In genomic region chr18:24228661-24229053, GRCh38 we compare ENCODE assay signal across 19 cellular contexts.
A peak's percentile ranks its signal among the peaks of the same experiment; 100 is the strongest.
DNase-seq lines count a peak whose midpoint lies in the region; ATAC-seq and TF ChIP-seq lines count a peak whose summit lies in the region.
"Had no signal": no experiment of that assay in that cellular context is flagged by ENCODE, and none has a peak within 500 bp of the region (broad histone marks: within the 10 kb centered on the region; RNA-seq: fewer than 3 reads in every experiment).

No MANE protein-coding gene starts in this region.

- no peak for TF ChIP-seq CTCF in Caco-2 (IDR thresholded peaks at IDR 0.05; ENCODE audit: insufficient read depth in 1 of 2, low read depth in 1 of 2, low read length in 1 of 2, severe bottlenecking in 1 of 2, unreplicated experiment in 1 of 2)
- TF ChIP-seq CTCF in Panc1 (IDR thresholded peaks at IDR 0.05), result no peak
- TF ChIP-seq CTCF in esophagus squamous epithelium (IDR thresholded peaks at IDR 0.05), result no peak

- no peaks in the 10 kb centered on the region for H3K4me1 ChIP-seq in Caco-2
- H3K4me1 ChIP-seq in Panc1 (ENCODE audit: control insufficient read depth, insufficient read depth, low read length), result peaks cover 6% of the 10 kb centered on the region; the same call in 1 of the 2 replicates
- H3K4me1 ChIP-seq in duodenal mucosa (ENCODE audit: control insufficient read depth in 1 of 2, insufficient read depth in 2 of 2, low read length in 2 of 2), result peaks cover 30 to 37% of the 10 kb centered on the region in 2 donors
- peaks cover 0 to 25% (median 6%) of the 10 kb centered on the region in 3 donors for H3K4me1 ChIP-seq in esophagus squamous epithelium
- H3K4me1 ChIP-seq in Karpas-422 (ENCODE audit: low read length), result no peaks in the 10 kb centered on the region

- no peaks in the 10 kb centered on the region for H3K79me2 ChIP-seq in Karpas-422 (ENCODE audit: low read length)

- no peak for TF ChIP-seq POLR2A in esophagus squamous epithelium (IDR thresholded peaks at IDR 0.05)

- H3K27ac ChIP-seq in Panc1 (ENCODE audit: low read length) (no peak overlapping the region), duodenal mucosa (ENCODE audit: low read depth, low read length) (peak overlapping the region; percentile 33), esophagus squamous epithelium (no peak overlapping the region), Karpas-422 (ENCODE audit: low read length) (no peak overlapping the region)
- H3K27ac ChIP-seq: tibial nerve had no signal

- H3K27ac Mint-ChIP-seq in Caco-2 (ENCODE audit: unreplicated experiment), result peak overlapping the region; percentile 67
- H3K27ac Mint-ChIP-seq: activated naive CD8-positive, alpha-beta T cell treated with anti-CD3 and anti-CD28 coated beads, Interleukin-2, amount 10 ng/mL, durations not matched to agents 7 days and 5 days; stimulated activated effector memory CD8-positive, alpha-beta T cell treated with anti-CD3 and anti-CD28 coated beads, Interleukin-12 subunit alpha, Interleukin-12 subunit beta, amount 100 ng/mL, for 72 hours had no signal

- H3K27me3 ChIP-seq in Caco-2 (replicated peaks; ENCODE audit: control insufficient read depth, insufficient read depth, low read length) (no peaks in the 10 kb centered on the region), Panc1 (ENCODE audit: control insufficient read depth, insufficient read depth, low read length) (no peaks in the 10 kb centered on the region), duodenal mucosa (ENCODE audit: control insufficient read depth in 1 of 2, insufficient read depth in 2 of 2, low read length in 2 of 2) (no peaks in the 10 kb centered on the region), esophagus squamous epithelium (no peaks in the 10 kb centered on the region), Karpas-422 (ENCODE audit: low read length) (no peaks in the 10 kb centered on the region)
- H3K27me3 ChIP-seq: tibial nerve had no signal

- H3K27me3 Mint-ChIP-seq in Caco-2 (ENCODE audit: insufficient read depth, unreplicated experiment), result no peaks in the 10 kb centered on the region

- H3K4me3 ChIP-seq in Caco-2 (ENCODE audit: low read depth, low read length) (no peak overlapping the region), Panc1 (ENCODE audit: low read depth in 2 of 2, low read length in 2 of 2) (no peak overlapping the region), duodenal mucosa (ENCODE audit: low read depth in 1 of 2, low read length in 2 of 2) (no peak overlapping the region), esophagus squamous epithelium (no peak overlapping the region), Karpas-422 (ENCODE audit: low read length) (no peak overlapping the region)
- H3K4me3 ChIP-seq: tibial nerve had no signal

- H3K9me3 Mint-ChIP-seq in Caco-2 (ENCODE audit: unreplicated experiment), result no peaks in the 10 kb centered on the region
- H3K9me3 Mint-ChIP-seq: activated naive CD8-positive, alpha-beta T cell treated with anti-CD3 and anti-CD28 coated beads, Interleukin-2, amount 10 ng/mL, durations not matched to agents 7 days and 5 days; CD14-positive monocyte; stimulated activated effector memory CD8-positive, alpha-beta T cell treated with anti-CD3 and anti-CD28 coated beads, Interleukin-12 subunit alpha, Interleukin-12 subunit beta, amount 100 ng/mL, for 72 hours had no signal

- no peaks in the 10 kb centered on the region for H3K9me2 ChIP-seq in Karpas-422 (replicated peaks; ENCODE audit: insufficient read depth, low read length)

- H4K20me1 ChIP-seq in Karpas-422 (ENCODE audit: insufficient read depth, low read depth, low read length), result no peaks in the 10 kb centered on the region

- BruUV-seq in Caco-2 (replicated peaks; lab: Mats Ljungman, UMichigan) (no TSS peak), Panc1 (replicated peaks; lab: Mats Ljungman, UMichigan) (no TSS peak)

- H3K36me3 ChIP-seq in Caco-2 (ENCODE audit: control insufficient read depth, insufficient read depth, low read length), result no peaks in the 10 kb centered on the region
- no peaks in the 10 kb centered on the region for H3K36me3 ChIP-seq in Panc1 (ENCODE audit: control insufficient read depth, insufficient read depth, low read length)
- H3K36me3 ChIP-seq in duodenal mucosa (ENCODE audit: control insufficient read depth in 1 of 2, insufficient read depth in 2 of 2, low read length in 2 of 2), result no peaks in the 10 kb centered on the region
- H3K36me3 ChIP-seq in esophagus squamous epithelium, result no peaks in the 10 kb centered on the region
- H3K36me3 ChIP-seq in Karpas-422 (ENCODE audit: insufficient read depth, low read length), result no peaks in the 10 kb centered on the region

- in situ Hi-C loops in Panc1 (cut with HindIII; ENCODE audit: low pct_unique_long_range_greater_than_20kb, low sequenced_read_pairs), result no loop called here

- peaks cover 8% of the 10 kb centered on the region for H3K4me1 Mint-ChIP-seq in Caco-2 (ENCODE audit: low read depth, unreplicated experiment)
- H3K4me1 Mint-ChIP-seq: activated naive CD8-positive, alpha-beta T cell treated with anti-CD3 and anti-CD28 coated beads, Interleukin-2, amount 10 ng/mL, durations not matched to agents 7 days and 5 days; CD14-positive monocyte; stimulated activated effector memory CD8-positive, alpha-beta T cell treated with anti-CD3 and anti-CD28 coated beads, Interleukin-12 subunit alpha, Interleukin-12 subunit beta, amount 100 ng/mL, for 72 hours had no signal

- 81 to 84% methylated on average over 6 of the region's 6 CpGs for WGBS in esophagus squamous epithelium, 2 donors

- no peak overlapping the region for H2AFZ ChIP-seq in Karpas-422 (ENCODE audit: low read length)

- no peak overlapping the region for H3K4me2 ChIP-seq in Karpas-422 (ENCODE audit: low read depth, low read length, poor library complexity, severe bottlenecking)

- DNase-seq in Caco-2 (no peak), Panc1 (ENCODE audit: low read depth, low spot score) (no peak), myocyte (ENCODE audit: low read depth) (peak; percentile 3), esophagus squamous epithelium (lab: John Stamatoyannopoulos, UW) (no peak), Karpas-422 (no peak), HT-29 (ENCODE audit: low spot score) (no peak), NCI-H510A (lab: John Stamatoyannopoulos, UW) (no peak)
- DNase-seq: activated naive CD8-positive, alpha-beta T cell treated with anti-CD3 and anti-CD28 coated beads, Interleukin-2, amount 10 ng/mL, durations not matched to agents 7 days and 5 days; caudate nucleus; kidney; mesendoderm; NCI-H1092; NCI-H524; T1000 had no signal

- POLR2A ChIA-PET in Caco-2 (lab: Charles Lee) (no interaction called here), Panc1 (lab: Charles Lee) (no interaction called here)

- H3K9me3 ChIP-seq in Caco-2, result no peaks in the 10 kb centered on the region
- no peaks in the 10 kb centered on the region for H3K9me3 ChIP-seq in Panc1 (ENCODE audit: control insufficient read depth, insufficient read depth, low read depth, low read length)
- no peaks in the 10 kb centered on the region for H3K9me3 ChIP-seq in duodenal mucosa (ENCODE audit: control insufficient read depth in 1 of 2, low read length in 2 of 2)
- no peaks in the 10 kb centered on the region for H3K9me3 ChIP-seq in esophagus squamous epithelium
- no peaks in the 10 kb centered on the region for H3K9me3 ChIP-seq in Karpas-422 (ENCODE audit: low read length)
- H3K9me3 ChIP-seq: tibial nerve had no signal

- no peak overlapping the region for H3K4me3 Mint-ChIP-seq in Caco-2 (ENCODE audit: unreplicated experiment)
- H3K4me3 Mint-ChIP-seq: activated naive CD8-positive, alpha-beta T cell treated with anti-CD3 and anti-CD28 coated beads, Interleukin-2, amount 10 ng/mL, durations not matched to agents 7 days and 5 days; CD14-positive monocyte; stimulated activated effector memory CD8-positive, alpha-beta T cell treated with anti-CD3 and anti-CD28 coated beads, Interleukin-12 subunit alpha, Interleukin-12 subunit beta, amount 100 ng/mL, for 72 hours had no signal

- H3K9ac ChIP-seq in duodenal mucosa (ENCODE audit: low read depth in 1 of 2, low read length in 2 of 2) (no peak overlapping the region), Karpas-422 (ENCODE audit: low read length) (no peak overlapping the region)

- peak; percentile 52; the same call in 1 of the 2 replicates for ATAC-seq in Panc1
- ATAC-seq: activated CD4-positive, CD25-positive, alpha-beta regulatory T cell treated with anti-CD3 and anti-CD28 coated beads, Interleukin-2, amount 50 U/mL, for 24 hours; stimulated activated effector memory CD8-positive, alpha-beta T cell treated with anti-CD3 and anti-CD28 coated beads, Interleukin-12 subunit alpha, Interleukin-12 subunit beta, amount 100 ng/mL, for 72 hours had no signal

- CTCF ChIA-PET in Caco-2 (lab: Charles Lee), result interaction anchor here (0.5 to 0.6 kb wide), 2 partner anchors 32 to 389 kb away, joined by 3 read pairs; no protein-coding TSS in a partner anchor
- CTCF ChIA-PET in Panc1 (lab: Charles Lee), result no interaction called here

- no peaks in the 10 kb centered on the region for H3K36me3 Mint-ChIP-seq in Caco-2 (ENCODE audit: insufficient read depth, unreplicated experiment)
- H3K36me3 Mint-ChIP-seq: activated naive CD8-positive, alpha-beta T cell treated with anti-CD3 and anti-CD28 coated beads, Interleukin-2, amount 10 ng/mL, durations not matched to agents 7 days and 5 days; stimulated activated effector memory CD8-positive, alpha-beta T cell treated with anti-CD3 and anti-CD28 coated beads, Interleukin-12 subunit alpha, Interleukin-12 subunit beta, amount 100 ng/mL, for 72 hours had no signal

- intact Hi-C loops in Caco-2 (cut with micrococcal nuclease; ENCODE audit: unreplicated experiment) (no loop called here), Panc1 (cut with micrococcal nuclease; ENCODE audit: unreplicated experiment) (no loop called here), esophagus squamous epithelium (cut with DNase I) (no loop called here)
